Comparison of ENCODE assay signal across 1 cellular context in the genomic region with DNA sequence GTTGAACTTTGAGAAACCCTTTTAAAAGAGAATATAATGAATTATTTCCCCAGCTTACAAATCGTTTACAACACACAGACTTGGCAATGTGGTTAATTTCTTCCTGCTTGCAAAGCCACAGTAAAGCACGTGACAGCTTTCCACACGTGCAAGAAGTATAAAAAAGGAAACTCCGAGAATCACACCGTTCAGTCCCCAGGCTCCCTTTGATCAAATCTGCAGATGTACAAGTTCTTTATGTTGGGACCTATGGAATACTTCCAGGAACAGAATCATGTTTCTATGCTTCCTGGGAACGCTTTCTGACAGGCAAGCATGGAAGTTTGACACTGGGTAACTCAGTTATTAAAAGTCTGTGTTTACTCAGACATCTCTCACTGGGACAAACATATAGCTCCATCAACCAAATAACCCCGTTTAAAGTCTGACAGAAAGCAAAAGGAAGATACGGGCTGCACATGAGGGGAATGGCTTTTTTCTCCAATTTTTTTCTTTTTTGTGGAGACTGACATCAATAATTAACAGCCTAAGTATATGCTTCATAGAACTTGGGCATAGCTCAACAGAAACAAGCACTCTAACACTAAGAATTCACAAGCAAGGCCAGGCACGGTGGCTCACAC.
TF ChIP-seq lines count a peak whose summit lies in the region.

No MANE protein-coding gene starts in this region.

TF ChIP-seq in GM12878, 131 proteins besides CTCF, POLR2A, EP300 and RAD21:
- TF ChIP-seq RUNX3 (IDR thresholded peaks at IDR 0.05; ENCODE audit: low read length) (peak; percentile 88), HDGF (IDR thresholded peaks at IDR 0.05) (no peak), MEF2A (IDR thresholded peaks at IDR 0.05; ENCODE audit: insufficient read depth, low read depth, low read length) (no peak), ZNF622 (IDR thresholded peaks at IDR 0.05) (no peak), MEF2B (IDR thresholded peaks at IDR 0.05; ENCODE audit: partially characterized antibody, poor library complexity, severe bottlenecking) (no peak), IKZF2 (IDR thresholded peaks at IDR 0.05) (peak in 1 of 2 experiments; percentile 33; a peak in 2 of 4 replicates), SMAD5 (IDR thresholded peaks at IDR 0.05; ENCODE audit: low read depth) (no peak), RAD51 (IDR thresholded peaks at IDR 0.05) (peak; percentile 89), IKZF1 (conservative IDR thresholded peaks at IDR 0.05) (0 out of 2 replicates have a peak, but pooled peaks have one; percentile 25), JUNB (IDR thresholded peaks at IDR 0.05) (no peak), ZBTB4 (CRISPR knock-in tag; IDR thresholded peaks at IDR 0.05) (no peak), PRDM15 (CRISPR knock-in tag; IDR thresholded peaks at IDR 0.05) (no peak), MTA2 (IDR thresholded peaks at IDR 0.05; ENCODE audit: low read depth) (no peak), TARDBP (IDR thresholded peaks at IDR 0.05; ENCODE audit: borderline replicate concordance) (no peak), YY1 (IDR thresholded peaks at IDR 0.05; ENCODE audit: low read depth, low read length) (no peak), NFIC (IDR thresholded peaks at IDR 0.05; ENCODE audit: low read depth, low read length) (no peak), BHLHE40 (IDR thresholded peaks at IDR 0.05; ENCODE audit: borderline replicate concordance in 1 of 2, low read depth in 2 of 2, low read length in 1 of 2) (peak; percentile 96 to 98)
- TF ChIP-seq, protein P1, sequence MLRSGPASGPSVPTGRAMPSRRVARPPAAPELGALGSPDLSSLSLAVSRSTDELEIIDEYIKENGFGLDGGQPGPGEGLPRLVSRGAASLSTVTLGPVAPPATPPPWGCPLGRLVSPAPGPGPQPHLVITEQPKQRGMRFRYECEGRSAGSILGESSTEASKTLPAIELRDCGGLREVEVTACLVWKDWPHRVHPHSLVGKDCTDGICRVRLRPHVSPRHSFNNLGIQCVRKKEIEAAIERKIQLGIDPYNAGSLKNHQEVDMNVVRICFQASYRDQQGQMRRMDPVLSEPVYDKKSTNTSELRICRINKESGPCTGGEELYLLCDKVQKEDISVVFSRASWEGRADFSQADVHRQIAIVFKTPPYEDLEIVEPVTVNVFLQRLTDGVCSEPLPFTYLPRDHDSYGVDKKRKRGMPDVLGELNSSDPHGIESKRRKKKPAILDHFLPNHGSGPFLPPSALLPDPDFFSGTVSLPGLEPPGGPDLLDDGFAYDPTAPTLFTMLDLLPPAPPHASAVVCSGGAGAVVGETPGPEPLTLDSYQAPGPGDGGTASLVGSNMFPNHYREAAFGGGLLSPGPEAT (IDR thresholded peaks at IDR 0.05; ENCODE audit: low read depth) = peak; percentile 18; the same call in 1 of the 2 replicates
- TF ChIP-seq, protein P2, sequence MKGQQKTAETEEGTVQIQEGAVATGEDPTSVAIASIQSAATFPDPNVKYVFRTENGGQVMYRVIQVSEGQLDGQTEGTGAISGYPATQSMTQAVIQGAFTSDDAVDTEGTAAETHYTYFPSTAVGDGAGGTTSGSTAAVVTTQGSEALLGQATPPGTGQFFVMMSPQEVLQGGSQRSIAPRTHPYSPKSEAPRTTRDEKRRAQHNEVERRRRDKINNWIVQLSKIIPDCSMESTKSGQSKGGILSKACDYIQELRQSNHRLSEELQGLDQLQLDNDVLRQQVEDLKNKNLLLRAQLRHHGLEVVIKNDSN (IDR thresholded peaks at IDR 0.05; ENCODE audit: borderline replicate concordance, extremely low read length, insufficient read depth, low read depth, low read length) = peak; percentile 22
- TF ChIP-seq, protein P3, sequence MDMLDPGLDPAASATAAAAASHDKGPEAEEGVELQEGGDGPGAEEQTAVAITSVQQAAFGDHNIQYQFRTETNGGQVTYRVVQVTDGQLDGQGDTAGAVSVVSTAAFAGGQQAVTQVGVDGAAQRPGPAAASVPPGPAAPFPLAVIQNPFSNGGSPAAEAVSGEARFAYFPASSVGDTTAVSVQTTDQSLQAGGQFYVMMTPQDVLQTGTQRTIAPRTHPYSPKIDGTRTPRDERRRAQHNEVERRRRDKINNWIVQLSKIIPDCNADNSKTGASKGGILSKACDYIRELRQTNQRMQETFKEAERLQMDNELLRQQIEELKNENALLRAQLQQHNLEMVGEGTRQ (IDR thresholded peaks at IDR 0.05; ENCODE audit: borderline replicate concordance, low read depth, low read length) = peak; percentile 12; the same call in 1 of the 2 replicates
